In genomic region chr10:133421336-133422222, GRCh38 we compare ENCODE assay signal across 1 cellular context.
TF ChIP-seq lines count a peak whose summit lies in the region.

No MANE protein-coding gene starts in this region.

TF ChIP-seq in GM23338, 12 proteins besides CTCF, POLR2A, EP300 and RAD21 (continued from another document):
- TF ChIP-seq ZNF331 (CRISPR knock-in tag; IDR thresholded peaks at IDR 0.05; ENCODE audit: low read depth) (no peak), JUNB (IDR thresholded peaks at IDR 0.05; ENCODE audit: unreplicated experiment) (no peak), EZH2phosphoT487 (IDR thresholded peaks at IDR 0.05; ENCODE audit: unreplicated experiment) (no peak), ZNF462 (CRISPR knock-in tag; IDR thresholded peaks at IDR 0.05) (no peak), STAT1 (IDR thresholded peaks at IDR 0.05; ENCODE audit: unreplicated experiment) (no peak), ETS1 (IDR thresholded peaks at IDR 0.05) (no peak), CREB1 (CRISPR knock-in tag; IDR thresholded peaks at IDR 0.05; ENCODE audit: low read depth) (no peak), NANOG (IDR thresholded peaks at IDR 0.05; ENCODE audit: borderline replicate concordance) (no peak), ZNF114 (CRISPR knock-in tag; IDR thresholded peaks at IDR 0.05) (no peak)
